ENCODE assay signal across 27 cellular contexts in genomic region chr21:38839370-38839681, GRCh38. TPM values are rescaled to one million over a fixed set of nuclear protein-coding genes. Genes with fewer than 3 reads are reported as not detected.
DNase-seq lines count a peak whose midpoint lies in the region; ATAC-seq, FAIRE-seq and TF ChIP-seq lines count a peak whose summit lies in the region.
"Had no signal": no experiment of that assay in that cellular context is flagged by ENCODE, and none has a peak within 500 bp of the region (broad histone marks: within the 10 kb centered on the region; RNA-seq: fewer than 3 reads in every experiment).

No MANE protein-coding gene starts in this region.

- intact Hi-C loops in IMR-90 (cut with micrococcal nuclease): no loop called here

- FAIRE-seq in A549 (lab: Jason Lieb, UNC) (no peak), astrocyte (lab: Jason Lieb, UNC) (no peak)
- FAIRE-seq: GM12892 had no signal

- peak overlapping the region; percentile 83; the same call in 1 of the 2 replicates for H3K23ac ChIP-seq in IMR-90 (ENCODE audit: low read depth, low read length)

- H3K27ac ChIP-seq in A549 (peak overlapping the region; percentile 87 to 90), IMR-90 (ENCODE audit: insufficient read depth, low read length) (peak overlapping the region; percentile 92), astrocyte (ENCODE audit: low read depth, low read length) (peak overlapping the region; percentile 91), hepatocyte (peak overlapping the region; percentile 88)
- H3K27ac ChIP-seq: body of pancreas, uterus, VCaP had no signal

- 10% methylated on average over 4 of the region's 4 CpGs for WGBS in A549 (ENCODE audit: missing lambda C conversion rate)
- no CpG with 5 or more reads among the region's 4 CpGs for WGBS in IMR-90 (ENCODE audit: extremely low coverage in 2 of 2, insufficient read length in 1 of 2), 2 experiments
- WGBS in hepatocyte (ENCODE audit: low lambda C conversion rate, missing lambda C conversion rate): 87% methylated on average over 4 of the region's 4 CpGs

- no peak for TF ChIP-seq RAD21 in A549 (conservative IDR thresholded peaks at IDR 0.05 in 1 of 2, IDR thresholded peaks at IDR 0.05 in 1 of 2)
- no peak for TF ChIP-seq RAD21 in IMR-90 (IDR thresholded peaks at IDR 0.05; ENCODE audit: low read length)

- no peak overlapping the region for H3K14ac ChIP-seq in IMR-90 (replicated peaks; ENCODE audit: low read depth, low read length)

- TF ChIP-seq CTCF in A549 (IDR thresholded peaks at IDR 0.05) (no peak), IMR-90 (conservative IDR thresholded peaks at IDR 0.05; ENCODE audit: low read depth, low read length) (no peak), astrocyte (IDR thresholded peaks at IDR 0.05; ENCODE audit: insufficient read depth, low read depth, low read length) (no peak), hepatocyte (IDR thresholded peaks at IDR 0.05; ENCODE audit: poor library complexity) (no peak)

- H3K79me2 ChIP-seq in astrocyte (ENCODE audit: insufficient read depth, low read length): no peaks in the 10 kb centered on the region
- H3K79me2 ChIP-seq in hepatocyte: no peaks in the 10 kb centered on the region

- no TSS peak for BruUV-seq in IMR-90 (replicated peaks; lab: Mats Ljungman, UMichigan)

- CTCF ChIA-PET in A549 (lab: Yijun Ruan, JAX): interaction anchor here (1.0 to 1.6 kb wide), 2 partner anchors 11 to 21 kb away, joined by 3 to 5 read pairs; no protein-coding TSS in a partner anchor
- CTCF ChIA-PET in IMR-90 (lab: Yijun Ruan, JAX): no interaction called here

- no peaks in the 10 kb centered on the region for H3K36me3 ChIP-seq in IMR-90 (ENCODE audit: control insufficient read depth, insufficient read depth, low read length)
- H3K36me3 ChIP-seq in astrocyte (ENCODE audit: insufficient read depth, low read length): no peaks in the 10 kb centered on the region
- H3K36me3 ChIP-seq in hepatocyte (replicated peaks; ENCODE audit: insufficient read depth, low read depth): no peaks in the 10 kb centered on the region
- H3K36me3 ChIP-seq: uterus had no signal

- H3K36me3 Mint-ChIP-seq in astrocyte (ENCODE audit: low read depth, unreplicated experiment): peaks cover 2% of the 10 kb centered on the region
- H3K36me3 Mint-ChIP-seq: activated CD4-positive, alpha-beta memory T cell treated with anti-CD3 and anti-CD28 coated beads for 36 hours; activated naive CD4-positive, alpha-beta T cell treated with anti-CD3 and anti-CD28 coated beads, Interleukin-2, amount 10 ng/mL, durations not matched to agents 7 days and 5 days; CD4-positive, CD25-positive, alpha-beta regulatory T cell had no signal

- no peak overlapping the region for H3K9ac ChIP-seq in IMR-90 (ENCODE audit: low read depth, low read length)
- peak overlapping the region; percentile 53 for H3K9ac ChIP-seq in astrocyte (ENCODE audit: low read length)

- no peaks in the 10 kb centered on the region for H3K79me1 ChIP-seq in IMR-90 (ENCODE audit: low read depth in 1 of 2, low read length in 2 of 2)

- H3K4me1 ChIP-seq in A549 (peaks cover 30% of the 10 kb centered on the region), IMR-90 (ENCODE audit: control insufficient read depth, insufficient read depth, low read length) (peaks cover 22% of the 10 kb centered on the region), astrocyte (ENCODE audit: insufficient read depth, low read length) (peaks cover 28% of the 10 kb centered on the region), hepatocyte (ENCODE audit: insufficient read depth) (peaks cover 4% of the 10 kb centered on the region)
- H3K4me1 ChIP-seq: body of pancreas, uterus had no signal

- DNase-seq in A549 (ENCODE audit: low read depth in 1 of 2, low spot score in 1 of 2) (peak in 1 of 2 experiments; percentile 36), IMR-90 (no peak), astrocyte (ENCODE audit: low read depth) (no peak), hepatocyte (ENCODE audit: low spot score) (no peak), glomerular visceral epithelial cell (ENCODE audit: extremely low spot score) (no peak)
- DNase-seq in activated naive CD4-positive, alpha-beta T cell treated with anti-CD3 and anti-CD28 coated beads, Interleukin-2, amount 50 U/mL, for 16 hours: no peak
- DNase-seq: activated naive CD4-positive, alpha-beta T cell treated with anti-CD3 and anti-CD28 coated beads, Interleukin-2, amount 10 ng/mL, durations not matched to agents 7 days and 5 days; body of pancreas; CD4-positive, CD25-positive, alpha-beta regulatory T cell; cortex of kidney; DMS153; foreskin melanocyte; Karpas-422; left colon; mucosa of descending colon; NCI-H1105; NCI-H524 treated with DMSO at 0.1 percent for 48 hours; SHP77 treated with DMSO at 0.1 percent for 48 hours; stimulated activated CD4-positive, alpha-beta T cell treated with anti-CD3 and anti-CD28 coated beads, Interleukin-12 subunit alpha, Interleukin-12 subunit beta, amount 100 ng/mL, for 4 hours; substantia nigra; T-helper 17 cell; uterus had no signal

- peaks cover 1% of the 10 kb centered on the region for H3K27me3 Mint-ChIP-seq in astrocyte (ENCODE audit: low read depth, unreplicated experiment)

- no peak for TF ChIP-seq EP300 in A549 (IDR thresholded peaks at IDR 0.05)

- H3K9me3 Mint-ChIP-seq in astrocyte (ENCODE audit: unreplicated experiment): peaks cover 5% of the 10 kb centered on the region
- H3K9me3 Mint-ChIP-seq: activated CD4-positive, alpha-beta memory T cell treated with anti-CD3 and anti-CD28 coated beads for 36 hours; activated naive CD4-positive, alpha-beta T cell treated with anti-CD3 and anti-CD28 coated beads, Interleukin-2, amount 10 ng/mL, durations not matched to agents 7 days and 5 days; CD4-positive, CD25-positive, alpha-beta regulatory T cell had no signal

- H3K4me2 ChIP-seq in A549 (peak overlapping the region; percentile 56), IMR-90 (ENCODE audit: low read depth, low read length) (peak overlapping the region; percentile 56; the same call in 1 of the 2 replicates), astrocyte (ENCODE audit: low read length) (peak overlapping the region; percentile 66), hepatocyte (no peak overlapping the region)

- H3K4me3 ChIP-seq in A549: no peak overlapping the region
- H3K4me3 ChIP-seq in IMR-90 (ENCODE audit: insufficient read depth, low read depth, low read length): no peak overlapping the region
- no peak overlapping the region for H3K4me3 ChIP-seq in astrocyte (ENCODE audit: insufficient read depth, low read depth, low read length)
- H3K4me3 ChIP-seq in hepatocyte: no peak overlapping the region
- H3K4me3 ChIP-seq: body of pancreas, mucosa of descending colon, uterus had no signal

- H3K27ac Mint-ChIP-seq in astrocyte (ENCODE audit: unreplicated experiment): peak overlapping the region; percentile 81
- H3K27ac Mint-ChIP-seq: activated CD4-positive, alpha-beta memory T cell treated with anti-CD3 and anti-CD28 coated beads for 36 hours; activated naive CD4-positive, alpha-beta T cell treated with anti-CD3 and anti-CD28 coated beads, Interleukin-2, amount 10 ng/mL, durations not matched to agents 7 days and 5 days; CD4-positive, CD25-positive, alpha-beta regulatory T cell; T-helper 17 cell had no signal

- no peak for TF ChIP-seq POLR2A in A549 (IDR thresholded peaks at IDR 0.05; ENCODE audit: low read length)
- no peak for TF ChIP-seq POLR2A in IMR-90 (IDR thresholded peaks at IDR 0.05; ENCODE audit: low read depth, low read length)

- peak overlapping the region; percentile 79 to 86; a peak in 3 of 4 replicates for H4K8ac ChIP-seq in IMR-90 (ENCODE audit: low read depth in 2 of 2, low read length in 2 of 2)

- peak overlapping the region; percentile 84 for H3K18ac ChIP-seq in IMR-90 (ENCODE audit: low read depth, low read length)

- H3K56ac ChIP-seq in IMR-90 (ENCODE audit: extremely low read depth, insufficient read depth, low read length): peak overlapping the region; percentile 72

- POLR2A ChIA-PET in A549 (lab: Yijun Ruan, JAX): interaction anchor here (1.2 to 1.5 kb wide), 5 partner anchors 14 to 34 kb away, joined by 3 to 6 read pairs (median 3); partner anchors contain the start of gene ETS2
- POLR2A ChIA-PET in IMR-90 (lab: Charles Lee; ENCODE audit: unreplicated experiment): no interaction called here

- peak overlapping the region; percentile 96 for H3K4ac ChIP-seq in IMR-90 (ENCODE audit: low read depth, low read length)

- H3K4me1 Mint-ChIP-seq in astrocyte (ENCODE audit: low read depth, unreplicated experiment): peaks cover 22% of the 10 kb centered on the region
- H3K4me1 Mint-ChIP-seq: activated naive CD4-positive, alpha-beta T cell treated with anti-CD3 and anti-CD28 coated beads, Interleukin-2, amount 10 ng/mL, durations not matched to agents 7 days and 5 days; CD4-positive, CD25-positive, alpha-beta regulatory T cell had no signal

- no peak overlapping the region for H3K4me3 Mint-ChIP-seq in astrocyte (ENCODE audit: unreplicated experiment)
- H3K4me3 Mint-ChIP-seq: activated CD4-positive, alpha-beta memory T cell treated with anti-CD3 and anti-CD28 coated beads for 36 hours; activated naive CD4-positive, alpha-beta T cell treated with anti-CD3 and anti-CD28 coated beads, Interleukin-2, amount 10 ng/mL, durations not matched to agents 7 days and 5 days; CD4-positive, CD25-positive, alpha-beta regulatory T cell; T-helper 17 cell had no signal

- H2BK15ac ChIP-seq in IMR-90 (ENCODE audit: low read depth, low read length): peak overlapping the region; percentile 81; the same call in 1 of the 3 replicates

- peak overlapping the region; percentile 98 for H2BK120ac ChIP-seq in IMR-90 (ENCODE audit: low read depth, low read length)

- peaks cover 20% of the 10 kb centered on the region for H3K9me1 ChIP-seq in IMR-90 (ENCODE audit: insufficient read depth, low read length)

- dilution Hi-C loops in IMR-90 (cut with HindIII; ENCODE audit: low sequenced_read_pairs, unreplicated experiment): no loop called here

- H4K5ac ChIP-seq in IMR-90 (ENCODE audit: low read depth, low read length): peak overlapping the region; percentile 80; the same call in 1 of the 2 replicates

- H2AK5ac ChIP-seq in IMR-90 (ENCODE audit: low read depth, low read length): peak overlapping the region; percentile 99

- H3K27me3 ChIP-seq in IMR-90 (ENCODE audit: control insufficient read depth, insufficient read depth, low read length) (no peaks in the 10 kb centered on the region), astrocyte (ENCODE audit: insufficient read depth, low read length) (no peaks in the 10 kb centered on the region), hepatocyte (no peaks in the 10 kb centered on the region)
- H3K27me3 ChIP-seq: body of pancreas, uterus had no signal

- ATAC-seq in A549 (peak; percentile 69 to 74; a peak in 5 of 6 replicates), IMR-90 (ENCODE audit: low read depth) (peak; percentile 56), HG03097 (IDR thresholded peaks at IDR 0.05; ENCODE audit: low FRiP score, unreplicated experiment) (no peak), HG03108 (IDR thresholded peaks at IDR 0.05; ENCODE audit: unreplicated experiment) (no peak)
- ATAC-seq: body of pancreas, left colon, T-helper 17 cell had no signal

- H4K20me1 ChIP-seq in IMR-90 (ENCODE audit: insufficient read depth, low read length) (no peaks in the 10 kb centered on the region), astrocyte (ENCODE audit: insufficient read depth, low read length) (no peaks in the 10 kb centered on the region), hepatocyte (ENCODE audit: insufficient read depth, poor library complexity, severe bottlenecking) (no peaks in the 10 kb centered on the region)

- H2AFZ ChIP-seq in IMR-90 (replicated peaks; ENCODE audit: low read length, poor library complexity) (no peak overlapping the region), astrocyte (ENCODE audit: low read depth, low read length) (no peak overlapping the region), hepatocyte (no peak overlapping the region)

- H2BK5ac ChIP-seq in IMR-90 (ENCODE audit: low read depth, low read length, poor library complexity, severe bottlenecking): peak overlapping the region; percentile 94

- peaks cover 6% of the 10 kb centered on the region; the same call in 1 of the 3 replicates for H3K9me3 ChIP-seq in A549
- peaks cover 2% of the 10 kb centered on the region for H3K9me3 ChIP-seq in IMR-90 (ENCODE audit: control insufficient read depth, insufficient read depth, low read length)
- peaks cover 4% of the 10 kb centered on the region for H3K9me3 ChIP-seq in astrocyte (ENCODE audit: insufficient read depth, low read depth, low read length)
- H3K9me3 ChIP-seq in hepatocyte (ENCODE audit: low read depth): no peaks in the 10 kb centered on the region
- H3K9me3 ChIP-seq: body of pancreas, mucosa of descending colon, uterus had no signal

- in situ Hi-C loops in IMR-90 (cut with MboI; ENCODE audit: low sequenced_read_pairs): no loop called here

- no peak overlapping the region for H2AK9ac ChIP-seq in IMR-90 (replicated peaks; ENCODE audit: low read depth, low read length, poor library complexity)

- H4K91ac ChIP-seq in IMR-90 (ENCODE audit: insufficient read depth, low read depth, low read length): peak overlapping the region; percentile 95

- no peaks in the 10 kb centered on the region for H3K9me2 ChIP-seq in hepatocyte (replicated peaks; ENCODE audit: insufficient read depth)

- H2BK20ac ChIP-seq in IMR-90 (ENCODE audit: low read depth, low read length): peak overlapping the region; percentile 96

RNA-seq across cellular contexts. Expression of gene ETS2, which starts 33.6 kb away (rescaled TPM):
- 41.6 and 42.6 TPM in 2 replicates for polyA plus RNA-seq in A549 (2011; rRNA removed)
- 35.1 and 45.9 TPM in 2 replicates for polyA plus RNA-seq in A549 (2012; cell fraction: cytosol; rRNA removed)
- 87.4 and 104 TPM in 2 replicates for polyA plus RNA-seq in A549 (2012; cell fraction: nucleus; rRNA removed)
- 45.5 to 48.0 TPM (median 46.1 TPM) in 3 replicates for polyA plus RNA-seq in A549 (2017; fragmentation: RNase III; extraction: RNeasy Plus Mini Kit Qiagen cat#74134 plus additional on column Dnase treatment)
- polyA minus RNA-seq in A549 (2011; rRNA and poly(A)+ RNA removed): 38.4 and 46.6 TPM in 2 replicates
- total RNA-seq in IMR-90 (2012; rRNA removed): 20.6 and 21.7 TPM in 2 replicates
- polyA plus RNA-seq in IMR-90 (2012; rRNA removed): 21.3 and 22.8 TPM in 2 replicates
- 18.3 and 18.4 TPM in 2 replicates for polyA plus RNA-seq in IMR-90 (2012; cell fraction: cytosol; rRNA removed)
- 42.7 and 92.6 TPM in 2 replicates for polyA plus RNA-seq in IMR-90 (2012; cell fraction: nucleus; rRNA removed; ENCODE audit: low replicate concordance)
- 37.0 and 40.3 TPM in 2 replicates for total RNA-seq in astrocyte
- total RNA-seq in hepatocyte: 91.9 and 95.1 TPM in 2 replicates
- 104 and 106 TPM in 2 replicates for polyA plus RNA-seq in hepatocyte

Comparison
In these comparisons a context has a peak if more than half of its experiments do, and no peak if none do; other contexts are left out.
1. ATAC-seq: peak in A549 (2 of 2) and IMR-90 (single experiment); none in HG03097 (single experiment) and HG03108 (single experiment).
2. Peak in every context shown above with its lines, with median percentiles within 50 percentile points of each other: H3K27ac ChIP-seq.